ENCODE assay signal across 1 cellular context in genomic region chr17:77948690-77949114, GRCh38.
TF ChIP-seq lines count a peak whose summit lies in the region.

No MANE protein-coding gene starts in this region.

TF ChIP-seq in HEK293, 187 proteins besides CTCF, POLR2A, EP300 and RAD21 (continued from another document):
- TF ChIP-seq TSHZ1 (tag by site-specific recombination; IDR thresholded peaks at IDR 0.05; ENCODE audit: borderline replicate concordance) (no peak), TRIM28 (IDR thresholded peaks at IDR 0.05; ENCODE audit: borderline replicate concordance, low read length) (peak; percentile 80; the same call in 1 of the 2 replicates), ZNF24 (tag by site-specific recombination; IDR thresholded peaks at IDR 0.05) (0 out of 2 replicates have a peak, but pooled peaks have one; percentile 34), MZF1 (tag by site-specific recombination; IDR thresholded peaks at IDR 0.05; ENCODE audit: borderline replicate concordance) (no peak), SP3 (tag by site-specific recombination; IDR thresholded peaks at IDR 0.05) (0 out of 2 replicates have a peak, but pooled peaks have one; percentile 21), ZNF23 (tag by site-specific recombination; IDR thresholded peaks at IDR 0.05; ENCODE audit: borderline replicate concordance) (no peak), ZBTB17 (tag by site-specific recombination; IDR thresholded peaks at IDR 0.05) (peak; percentile 80), PRDM10 (tag by site-specific recombination; IDR thresholded peaks at IDR 0.05) (peak; percentile 45), ZNF341 (tag by site-specific recombination; IDR thresholded peaks at IDR 0.05; ENCODE audit: low read depth) (0 out of 2 replicates have a peak, but pooled peaks have one; percentile 20), ZNF214 (tag by site-specific recombination; IDR thresholded peaks at IDR 0.05; ENCODE audit: borderline replicate concordance) (no peak), ZNF518A (tag by site-specific recombination; conservative IDR thresholded peaks at IDR 0.05; ENCODE audit: low read depth) (peak; percentile 60), ZNF76 (tag by site-specific recombination; IDR thresholded peaks at IDR 0.05; ENCODE audit: borderline replicate concordance, low read depth) (peak; percentile 52; the same call in 1 of the 2 replicates), MYNN (tag by site-specific recombination; IDR thresholded peaks at IDR 0.05; ENCODE audit: borderline replicate concordance) (no peak), ZNF555 (tag by site-specific recombination; conservative IDR thresholded peaks at IDR 0.05) (no peak), INSM2 (tag by site-specific recombination; IDR thresholded peaks at IDR 0.05) (peak; percentile 91), ZNF549 (tag by site-specific recombination; IDR thresholded peaks at IDR 0.05) (0 out of 2 replicates have a peak, but pooled peaks have one; percentile 10)
TF ChIP-seq in HEK293: peak in this region for 15.
